Comparison of ENCODE assay signal across 24 cellular contexts in the genomic region with DNA sequence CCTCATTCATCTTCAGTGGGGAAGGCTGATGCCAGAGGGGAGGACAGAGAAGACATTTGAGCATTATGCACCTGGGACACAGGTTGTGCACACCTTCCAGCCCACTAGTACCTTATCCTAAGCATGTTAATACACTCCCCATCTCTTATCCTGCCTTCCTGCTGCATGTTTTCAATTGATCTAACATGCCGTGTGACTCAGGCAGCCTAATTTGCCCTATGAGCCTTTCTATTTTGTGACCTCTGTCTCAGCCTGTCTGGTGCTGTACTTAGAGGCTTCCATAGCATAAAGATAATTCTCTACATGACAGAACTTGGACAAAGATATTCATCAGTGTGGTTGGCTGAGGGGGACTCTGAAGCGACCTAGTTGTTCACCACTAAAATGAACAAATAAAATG. TPM values are rescaled to one million over a fixed set of nuclear protein-coding genes. Genes with fewer than 3 reads are reported as not detected.
"Had no signal": no experiment of that assay in that cellular context is flagged by ENCODE, and none has a peak within 500 bp of the region (broad histone marks: within the 10 kb centered on the region; RNA-seq: fewer than 3 reads in every experiment).

No MANE protein-coding gene starts in this region.

- H3K27ac Mint-ChIP-seq: activated B cell treated with CpG ODN at 0.5 μM for 24 hours; activated CD8-positive, alpha-beta T cell treated with anti-CD3 and anti-CD28 coated beads for 36 hours; activated naive CD4-positive, alpha-beta T cell treated with anti-CD3 and anti-CD28 coated beads, Interleukin-2, amount 50 U/mL, for 24 hours; activated naive CD8-positive, alpha-beta T cell treated with anti-CD3 and anti-CD28 coated beads, Interleukin-2, amount 50 U/mL, for 24 hours; activated T-helper 17 cell treated with anti-CD3 and anti-CD28 coated beads, Interleukin-2, amount 50 U/mL, for 72 hours; dendritic cell treated with granulocyte-macrophage colony-stimulating factor and Interleukin-4, amounts not matched to agents 40 ng/mL and 50 ng/mL, for 4 days; T-helper 2 cell treated with Interferon-gamma antibody and Interleukin-4, amounts not matched to agents 5 μg/mL and 100 μg/mL, for 36 hours had no signal

- H3K4me3 Mint-ChIP-seq: activated B cell treated with CpG ODN at 0.5 μM for 24 hours; activated CD8-positive, alpha-beta T cell treated with anti-CD3 and anti-CD28 coated beads for 36 hours; activated naive CD4-positive, alpha-beta T cell treated with anti-CD3 and anti-CD28 coated beads, Interleukin-2, amount 50 U/mL, for 24 hours; activated naive CD8-positive, alpha-beta T cell treated with anti-CD3 and anti-CD28 coated beads, Interleukin-2, amount 50 U/mL, for 24 hours; activated T-cell treated with anti-CD3 and anti-CD28 coated beads, Interleukin-2, amount 50 U/mL, for 4 hours; activated T-helper 17 cell treated with anti-CD3 and anti-CD28 coated beads, Interleukin-2, amount 50 U/mL, for 72 hours; dendritic cell treated with granulocyte-macrophage colony-stimulating factor and Interleukin-4, amounts not matched to agents 40 ng/mL and 50 ng/mL, for 4 days; naive thymus-derived CD4-positive, alpha-beta T cell; T-helper 2 cell treated with Interferon-gamma antibody and Interleukin-4, amounts not matched to agents 5 μg/mL and 100 μg/mL, for 36 hours had no signal

- DNase-seq: activated B cell treated with CpG ODN at 0.5 μM for 24 hours; activated CD4-positive, alpha-beta T cell treated with anti-CD3 and anti-CD28 coated beads, Interleukin-2, amount 50 U/mL, for 1 hour; activated CD8-positive, alpha-beta T cell treated with anti-CD3 and anti-CD28 coated beads for 36 hours; activated naive CD8-positive, alpha-beta T cell treated with anti-CD3 and anti-CD28 coated beads, Interleukin-2, amount 50 U/mL, for 24 hours; activated T-cell treated with anti-CD3 and anti-CD28 coated beads, Interleukin-2, amount 50 U/mL, for 4 hours; amygdala; central memory CD4-positive, alpha-beta T cell; gastrocnemius medialis; glutamatergic neuron; islet precursor cell; left colon; midbrain; naive thymus-derived CD4-positive, alpha-beta T cell; right cardiac atrium; stimulated activated CD4-positive, alpha-beta T cell treated with anti-CD3 and anti-CD28 coated beads, Interleukin-2, amount 100 ng/mL, for 48 hours; stimulated activated naive CD8-positive, alpha-beta T cell treated with anti-CD3 and anti-CD28 coated beads, Interleukin-15, Interleukin-2, amounts not matched to agents 100 U/mL and 50 U/mL, for 24 hours; T-helper 1 cell; upper lobe of left lung had no signal

- H3K36me3 Mint-ChIP-seq: activated naive CD4-positive, alpha-beta T cell treated with anti-CD3 and anti-CD28 coated beads, Interleukin-2, amount 50 U/mL, for 24 hours had no signal

- H3K4me1 ChIP-seq: gastrocnemius medialis had no signal

- H3K27me3 ChIP-seq: gastrocnemius medialis, upper lobe of left lung had no signal

- H3K9me3 Mint-ChIP-seq: activated naive CD4-positive, alpha-beta T cell treated with anti-CD3 and anti-CD28 coated beads, Interleukin-2, amount 50 U/mL, for 24 hours; activated T-cell treated with anti-CD3 and anti-CD28 coated beads, Interleukin-2, amount 50 U/mL, for 4 hours; activated T-helper 17 cell treated with anti-CD3 and anti-CD28 coated beads, Interleukin-2, amount 50 U/mL, for 72 hours; T-helper 2 cell treated with Interferon-gamma antibody and Interleukin-4, amounts not matched to agents 5 μg/mL and 100 μg/mL, for 36 hours had no signal

- H3K27ac ChIP-seq: epithelial cell of prostate, gastrocnemius medialis, thoracic aorta, upper lobe of left lung had no signal

- ATAC-seq: activated CD8-positive, alpha-beta T cell treated with anti-CD3 and anti-CD28 coated beads for 36 hours; activated naive CD8-positive, alpha-beta T cell treated with anti-CD3 and anti-CD28 coated beads, Interleukin-2, amount 50 U/mL, for 24 hours; activated T-cell treated with anti-CD3 and anti-CD28 coated beads, Interleukin-2, amount 50 U/mL, for 4 hours; activated T-helper 17 cell treated with anti-CD3 and anti-CD28 coated beads, Interleukin-2, amount 50 U/mL, for 72 hours; gastrocnemius medialis; naive thymus-derived CD4-positive, alpha-beta T cell; right cardiac atrium; stimulated activated naive CD8-positive, alpha-beta T cell treated with anti-CD3 and anti-CD28 coated beads, Interleukin-15, Interleukin-2, amounts not matched to agents 100 U/mL and 50 U/mL, for 24 hours had no signal

- H3K4me1 Mint-ChIP-seq: activated B cell treated with CpG ODN at 0.5 μM for 24 hours; activated naive CD4-positive, alpha-beta T cell treated with anti-CD3 and anti-CD28 coated beads, Interleukin-2, amount 50 U/mL, for 24 hours; activated naive CD8-positive, alpha-beta T cell treated with anti-CD3 and anti-CD28 coated beads, Interleukin-2, amount 50 U/mL, for 24 hours; activated T-helper 17 cell treated with anti-CD3 and anti-CD28 coated beads, Interleukin-2, amount 50 U/mL, for 72 hours had no signal

RNA-seq across cellular contexts. Expression of a gene that starts 8.6 kb away (rescaled TPM):
- total RNA-seq: activated CD8-positive, alpha-beta T cell treated with anti-CD3 and anti-CD28 coated beads for 36 hours; activated T-helper 17 cell treated with anti-CD3 and anti-CD28 coated beads, Interleukin-2, amount 50 U/mL, for 72 hours had no signal
